1 cellular context compared by ENCODE assay signal in the genomic region with DNA sequence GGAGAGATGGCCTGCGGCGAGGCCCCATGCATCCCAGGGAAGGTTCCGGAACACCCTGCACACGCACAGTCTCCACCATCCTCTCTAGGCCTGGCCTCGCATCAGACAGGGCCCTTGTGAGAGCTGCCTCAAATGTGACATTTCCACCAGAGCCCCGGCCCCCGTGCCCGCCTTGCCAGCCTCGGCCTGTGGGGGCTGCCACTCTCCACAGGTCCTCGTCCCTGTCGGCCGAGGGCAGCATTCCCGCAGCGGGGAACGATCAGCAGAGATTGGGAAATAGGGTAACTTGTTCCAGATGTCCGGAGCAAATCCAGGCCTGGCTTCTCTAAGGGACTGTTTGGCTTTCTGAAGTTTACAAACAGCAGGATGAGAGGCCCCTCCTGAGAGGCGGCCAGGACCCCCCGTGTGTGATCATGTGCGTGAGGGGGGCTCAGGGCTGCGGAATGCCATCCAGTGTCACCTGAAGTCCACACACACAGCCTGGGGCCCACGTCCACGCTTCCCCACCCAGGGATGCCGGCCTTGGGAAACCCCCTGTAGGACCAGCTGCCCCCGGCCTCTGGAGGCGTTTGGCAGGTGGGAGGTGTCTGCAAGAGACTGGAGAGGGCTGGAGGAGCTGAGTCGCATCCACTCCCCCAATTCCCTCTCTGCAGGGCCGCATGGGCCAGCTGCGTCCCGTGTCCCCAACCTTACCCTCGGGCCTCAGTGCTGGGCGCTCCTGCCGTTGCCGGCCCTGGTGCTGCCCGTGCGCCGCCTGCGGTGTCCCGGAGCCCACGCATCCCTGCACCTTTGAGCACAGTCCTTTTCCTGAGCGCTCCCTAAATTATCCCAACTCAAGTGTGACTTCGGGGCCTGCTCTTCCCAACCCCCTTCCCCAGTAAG.
TF ChIP-seq lines count a peak whose summit lies in the region.

No MANE protein-coding gene starts in this region.

TF ChIP-seq in WTC11, 78 proteins besides CTCF, POLR2A, EP300 and RAD21 (continued from another document):
- TF ChIP-seq, protein P1, sequence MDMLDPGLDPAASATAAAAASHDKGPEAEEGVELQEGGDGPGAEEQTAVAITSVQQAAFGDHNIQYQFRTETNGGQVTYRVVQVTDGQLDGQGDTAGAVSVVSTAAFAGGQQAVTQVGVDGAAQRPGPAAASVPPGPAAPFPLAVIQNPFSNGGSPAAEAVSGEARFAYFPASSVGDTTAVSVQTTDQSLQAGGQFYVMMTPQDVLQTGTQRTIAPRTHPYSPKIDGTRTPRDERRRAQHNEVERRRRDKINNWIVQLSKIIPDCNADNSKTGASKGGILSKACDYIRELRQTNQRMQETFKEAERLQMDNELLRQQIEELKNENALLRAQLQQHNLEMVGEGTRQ (CRISPR knock-in tag; IDR thresholded peaks at IDR 0.05): no peak
- TF ChIP-seq, protein P2, sequence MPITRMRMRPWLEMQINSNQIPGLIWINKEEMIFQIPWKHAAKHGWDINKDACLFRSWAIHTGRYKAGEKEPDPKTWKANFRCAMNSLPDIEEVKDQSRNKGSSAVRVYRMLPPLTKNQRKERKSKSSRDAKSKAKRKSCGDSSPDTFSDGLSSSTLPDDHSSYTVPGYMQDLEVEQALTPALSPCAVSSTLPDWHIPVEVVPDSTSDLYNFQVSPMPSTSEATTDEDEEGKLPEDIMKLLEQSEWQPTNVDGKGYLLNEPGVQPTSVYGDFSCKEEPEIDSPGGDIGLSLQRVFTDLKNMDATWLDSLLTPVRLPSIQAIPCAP (CRISPR knock-in tag; IDR thresholded peaks at IDR 0.05): no peak
